16 cellular contexts compared by ENCODE assay signal in the genomic region with DNA sequence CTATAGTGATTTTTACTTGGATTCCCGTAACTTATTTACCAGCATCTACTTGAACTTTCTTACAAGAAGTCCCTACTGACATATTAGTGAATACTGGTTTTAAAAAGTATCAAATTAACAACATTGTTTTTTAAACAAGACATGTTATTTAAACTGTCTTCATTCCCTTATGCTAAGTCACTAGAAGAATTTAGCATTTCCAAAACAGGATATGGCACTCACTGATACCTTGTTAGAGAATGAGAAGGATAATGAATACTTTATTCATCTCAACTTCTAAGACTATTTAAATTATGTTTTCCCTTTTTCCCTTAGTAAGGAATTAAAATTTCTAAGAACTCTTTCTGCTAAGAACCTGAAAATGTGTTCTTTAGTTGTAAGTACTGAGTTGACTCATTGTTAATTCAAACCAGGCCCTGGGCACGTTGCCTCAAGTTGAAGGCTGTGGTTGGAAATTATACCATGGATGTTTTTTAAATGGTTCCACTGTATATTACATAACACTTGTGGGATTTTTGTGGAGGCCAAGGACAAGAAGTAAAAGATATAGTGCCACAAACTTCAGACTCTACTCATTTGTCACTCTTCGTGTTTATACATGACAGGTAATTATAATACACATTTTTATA.
A peak's percentile ranks its signal among the peaks of the same experiment; 100 is the strongest.
DNase-seq lines count a peak whose midpoint lies in the region; TF ChIP-seq lines count a peak whose summit lies in the region.
"Had no signal": no experiment of that assay in that cellular context is flagged by ENCODE, and none has a peak within 500 bp of the region (broad histone marks: within the 10 kb centered on the region; RNA-seq: fewer than 3 reads in every experiment).

No MANE protein-coding gene starts in this region.

- H3K4me1 ChIP-seq in HUES48 (ENCODE audit: control insufficient read depth, insufficient read depth, low read length) = peaks cover 42% of the 10 kb centered on the region

- peak; percentile 59 for DNase-seq in AG08395 (ENCODE audit: low spot score)
- peak; percentile 79 for DNase-seq in brain microvascular endothelial cell
- DNase-seq in hepatic stellate cell (ENCODE audit: low spot score) = peak; percentile 19
- DNase-seq in DMS79 (lab: John Stamatoyannopoulos, UW) = no peak
- DNase-seq in SKM-1 (lab: John Stamatoyannopoulos, UW; ENCODE audit: unreplicated experiment) = no peak
- DNase-seq in T-helper 9 cell = no peak
- no peak for DNase-seq in DMS53 treated with DMSO at 0.1 percent for 48 hours (lab: John Stamatoyannopoulos, UW; ENCODE audit: unreplicated experiment)
- DNase-seq: activated gamma-delta T cell; GOT3; head of caudate nucleus; NCI-H2029 treated with DMSO at 0.1 percent for 48 hours; stimulated activated CD4-positive, alpha-beta T cell treated with anti-CD3 and anti-CD28 coated beads, Interleukin-1b, Interleukin-23, amount 100 ng/mL, for 48 hours; T-cell had no signal

- no peak for TF ChIP-seq CTCF in brain microvascular endothelial cell (IDR thresholded peaks at IDR 0.05; ENCODE audit: low read depth, low read length, missing control alignments)

- H3K27me3 ChIP-seq in HUES48 (ENCODE audit: control insufficient read depth, insufficient read depth, low read length) = no peaks in the 10 kb centered on the region
- no peaks in the 10 kb centered on the region for H3K27me3 ChIP-seq in brain microvascular endothelial cell (replicated peaks)
- H3K27me3 ChIP-seq: BLaER1 treated with 17β-estradiol and CSF1 and Interleukin-3, amounts not matched to agents 10 nM and 100 nM had no signal

- H3K36me3 ChIP-seq in HUES48 (ENCODE audit: control insufficient read depth, insufficient read depth, low read length) = no peaks in the 10 kb centered on the region
- no peaks in the 10 kb centered on the region for H3K36me3 ChIP-seq in brain microvascular endothelial cell (replicated peaks)
- H3K36me3 ChIP-seq: BLaER1 treated with 17β-estradiol and CSF1 and Interleukin-3, amounts not matched to agents 10 nM and 100 nM had no signal

- no peak overlapping the region for H3K9ac ChIP-seq in HUES48 (ENCODE audit: low read depth, low read length)
- H3K9ac ChIP-seq: BLaER1 treated with 17β-estradiol and CSF1 and Interleukin-3, amounts not matched to agents 10 nM and 100 nM had no signal

- H3K4me3 ChIP-seq in HUES48 (ENCODE audit: low read depth, low read length) (no peak overlapping the region), brain microvascular endothelial cell (ENCODE audit: low read depth, low read length) (no peak overlapping the region)
- H3K4me3 ChIP-seq: BLaER1 treated with 17β-estradiol and CSF1 and Interleukin-3, amounts not matched to agents 10 nM and 100 nM; lung had no signal

- H3K27ac ChIP-seq in HUES48 (ENCODE audit: low read depth, low read length) = peak overlapping the region; percentile 72
- no peak overlapping the region for H3K27ac ChIP-seq in brain microvascular endothelial cell
- H3K27ac ChIP-seq: BLaER1 treated with 17β-estradiol and CSF1 and Interleukin-3, amounts not matched to agents 10 nM and 100 nM had no signal

- H3K9me3 ChIP-seq in HUES48 (ENCODE audit: control insufficient read depth, insufficient read depth, low read length) = no peaks in the 10 kb centered on the region
- H3K9me3 ChIP-seq: BLaER1 treated with 17β-estradiol and CSF1 and Interleukin-3, amounts not matched to agents 10 nM and 100 nM had no signal

- in situ Hi-C loops in brain microvascular endothelial cell (cut with HindIII; ENCODE audit: low pct_ligation_motif_present, low sequenced_read_pairs) = no loop called here

Comparison
In these comparisons a context has a peak if more than half of its experiments do, and no peak if none do; other contexts are left out.
1. DNase-seq: peak in AG08395 (single experiment), brain microvascular endothelial cell (single experiment) and hepatic stellate cell (single experiment); none in DMS79 (single experiment), SKM-1 (single experiment), T-helper 9 cell (single experiment) and DMS53 treated with DMSO at 0.1 percent for 48 hours (single experiment).